ENCODE assay signal across 21 cellular contexts in genomic region chr14:56206576-56206975, GRCh38.
"Had no signal": no experiment of that assay in that cellular context is flagged by ENCODE, and none has a peak within 500 bp of the region (broad histone marks: within the 10 kb centered on the region; RNA-seq: fewer than 3 reads in every experiment).

No MANE protein-coding gene starts in this region.

- H3K4me1 ChIP-seq: gastrocnemius medialis, parathyroid adenoma had no signal

- H3K9ac ChIP-seq: parathyroid adenoma had no signal

- H3K9me3 ChIP-seq: gastrocnemius medialis, heart left ventricle, thoracic aorta, upper lobe of left lung had no signal

- H3K27me3 ChIP-seq: brain microvascular endothelial cell, gastrocnemius medialis, heart left ventricle, upper lobe of left lung had no signal

- ATAC-seq: activated CD4-positive, CD25-positive, alpha-beta regulatory T cell treated with anti-CD3 and anti-CD28 coated beads, Interleukin-2, amount 50 U/mL, for 24 hours; activated CD8-positive, alpha-beta T cell treated with anti-CD3 and anti-CD28 coated beads, Interleukin-2, amount 10 ng/mL, durations not matched to agents 7 days and 5 days; activated naive CD8-positive, alpha-beta T cell treated with anti-CD3 and anti-CD28 coated beads, Interleukin-2, amount 50 U/mL, for 24 hours; activated T-cell treated with anti-CD3 and anti-CD28 coated beads, Interleukin-2, amount 50 U/mL, for 4 hours; gastrocnemius medialis; heart left ventricle; natural killer cell treated with Interleukin-12 subunit alpha and Interleukin-12 subunit beta and Interleukin-15 and Interleukin-18, amount 100 ng/mL, for 72 hours; sciatic nerve had no signal

- H3K36me3 ChIP-seq: brain microvascular endothelial cell, gastrocnemius medialis, heart left ventricle, thoracic aorta, upper lobe of left lung had no signal

- H2AFZ ChIP-seq: parathyroid adenoma had no signal

- H3K4me3 ChIP-seq: coronary artery, gastrocnemius medialis, heart left ventricle, thoracic aorta, upper lobe of left lung had no signal

- DNase-seq: activated CD4-positive, alpha-beta T cell treated with anti-CD3 and anti-CD28 coated beads, Interleukin-2, amount 10 ng/mL, durations not matched to agents 7 days and 5 days; activated CD8-positive, alpha-beta T cell treated with anti-CD3 and anti-CD28 coated beads, Interleukin-2, amount 10 ng/mL, durations not matched to agents 7 days and 5 days; activated effector memory CD4-positive, alpha-beta T cell treated with Interleukin-2 at 50 U/mL for 16 hours; activated naive CD4-positive, alpha-beta T cell treated with anti-CD3 and anti-CD28 coated beads, Interleukin-2, amount 10 ng/mL, durations not matched to agents 7 days and 5 days; activated naive CD8-positive, alpha-beta T cell treated with anti-CD3 and anti-CD28 coated beads, Interleukin-2, amount 50 U/mL, for 24 hours; activated T-cell treated with anti-CD3 and anti-CD28 coated beads, Interleukin-2, amount 50 U/mL, for 4 hours; anterior cingulate cortex; brain microvascular endothelial cell; central memory CD4-positive, alpha-beta T cell; gastrocnemius medialis; heart left ventricle; mesendoderm; stimulated activated naive B cell treated with anti-CD40 and anti-IgM and Interleukin-4, amounts not matched to agents 10 μg/mL and 1 μg/mL and 100 μg/mL, for 72 hours had no signal

- H3K27ac ChIP-seq: brain microvascular endothelial cell, coronary artery, gastrocnemius medialis, heart left ventricle, parathyroid adenoma, thoracic aorta, upper lobe of left lung had no signal

- FAIRE-seq: endometrium had no signal
